ENCODE assay signal across 8 cellular contexts in genomic region chr4:183407635-183408463, GRCh38. TPM values are rescaled to one million over a fixed set of nuclear protein-coding genes. Genes with fewer than 3 reads are reported as not detected.
DNase-seq lines count a peak whose midpoint lies in the region; FAIRE-seq and TF ChIP-seq lines count a peak whose summit lies in the region.

No MANE protein-coding gene starts in this region.

- H3K4me3 ChIP-seq in ascending aorta, result peak overlapping the region; percentile 52 to 63
- no peak overlapping the region for H3K4me3 ChIP-seq in mesendoderm (ENCODE audit: low read length)
- H3K4me3 ChIP-seq in transverse colon, result peak overlapping the region in 3 of 4 donors; percentile 38 to 54 (median 43)

- H2BK15ac ChIP-seq in mesendoderm (replicated peaks; ENCODE audit: low read depth), result no peak overlapping the region

- no peak overlapping the region for H3K56ac ChIP-seq in mesendoderm (ENCODE audit: low read length)

- no peak overlapping the region for H4K5ac ChIP-seq in mesendoderm (ENCODE audit: low read length)

- H3K4ac ChIP-seq in mesendoderm (ENCODE audit: low read depth, low read length), result no peak overlapping the region

- peaks cover 31% of the 10 kb centered on the region for H3K27me3 Mint-ChIP-seq in activated naive CD4-positive, alpha-beta T cell treated with anti-CD3 and anti-CD28 coated beads, Interleukin-2, amount 10 ng/mL, durations not matched to agents 7 days and 5 days

- no peak for TF ChIP-seq POLR2A in transverse colon (IDR thresholded peaks at IDR 0.05)

- no peaks in the 10 kb centered on the region for H3K79me2 ChIP-seq in mesendoderm (ENCODE audit: control insufficient read depth, insufficient read depth, low read length)

- H2AK5ac ChIP-seq in mesendoderm (ENCODE audit: low read length), result peak overlapping the region; percentile 38

- peaks cover 25% of the 10 kb centered on the region for H3K4me1 Mint-ChIP-seq in activated naive CD4-positive, alpha-beta T cell treated with anti-CD3 and anti-CD28 coated beads, Interleukin-2, amount 10 ng/mL, durations not matched to agents 7 days and 5 days

- WGBS in mesendoderm (ENCODE audit: extremely low coverage, insufficient coverage, low lambda C conversion rate), result no CpG with 5 or more reads among the region's 8 CpGs
- 45 to 72% methylated on average over 2 to 8 of the region's 8 CpGs for WGBS in transverse colon (ENCODE audit: low coverage in 1 of 2), 2 donors

- no peak for DNase-seq in activated naive CD4-positive, alpha-beta T cell treated with anti-CD3 and anti-CD28 coated beads, Interleukin-2, amount 10 ng/mL, durations not matched to agents 7 days and 5 days
- no peak for DNase-seq in activated naive CD4-positive, alpha-beta T cell (lab: John Stamatoyannopoulos, UW)
- DNase-seq in ascending aorta (ENCODE audit: low spot score in 2 of 2) (no peak), mesendoderm (no peak), transverse colon (no peak), NCI-H1694 (lab: John Stamatoyannopoulos, UW) (no peak), NCI-H1105 (lab: John Stamatoyannopoulos, UW) (no peak), frontal cortex (ENCODE audit: low spot score in 2 of 2) (no peak)

- no peaks in the 10 kb centered on the region for H3K4me1 ChIP-seq in ascending aorta
- no peaks in the 10 kb centered on the region for H3K4me1 ChIP-seq in mesendoderm (ENCODE audit: control insufficient read depth, low read depth, low read length)
- peaks cover 0 to 14% (median 9%) of the 10 kb centered on the region in 4 donors for H3K4me1 ChIP-seq in transverse colon

- peak overlapping the region; percentile 88 for H3K27ac Mint-ChIP-seq in activated naive CD4-positive, alpha-beta T cell treated with anti-CD3 and anti-CD28 coated beads, Interleukin-2, amount 10 ng/mL, durations not matched to agents 7 days and 5 days

- H3K18ac ChIP-seq in mesendoderm (ENCODE audit: low read length), result no peak overlapping the region

- no peak overlapping the region for H3K23ac ChIP-seq in mesendoderm (ENCODE audit: low read length)

- no peak overlapping the region for H2BK120ac ChIP-seq in mesendoderm (ENCODE audit: low read depth, low read length)

- no peaks in the 10 kb centered on the region for H3K9me3 Mint-ChIP-seq in activated naive CD4-positive, alpha-beta T cell treated with anti-CD3 and anti-CD28 coated beads, Interleukin-2, amount 10 ng/mL, durations not matched to agents 7 days and 5 days

- H3K27me3 ChIP-seq in ascending aorta, result no peaks in the 10 kb centered on the region
- no peaks in the 10 kb centered on the region for H3K27me3 ChIP-seq in mesendoderm (ENCODE audit: insufficient read depth, low read length, poor library complexity)
- no peaks in the 10 kb centered on the region for H3K27me3 ChIP-seq in transverse colon

- TF ChIP-seq CTCF in ascending aorta (IDR thresholded peaks at IDR 0.05) (no peak), transverse colon (IDR thresholded peaks at IDR 0.05) (no peak)

- H3K9me3 ChIP-seq in ascending aorta (no peaks in the 10 kb centered on the region), transverse colon (no peaks in the 10 kb centered on the region)

- no peak overlapping the region for H2BK5ac ChIP-seq in mesendoderm (ENCODE audit: low read length)

- H4K8ac ChIP-seq in mesendoderm (ENCODE audit: low read depth, low read length), result no peak overlapping the region

- H3K79me1 ChIP-seq in mesendoderm (ENCODE audit: low read length), result no peaks in the 10 kb centered on the region

- FAIRE-seq in frontal cortex (lab: Jason Lieb, UNC), result no peak

- peak overlapping the region; percentile 19 to 36 for H3K27ac ChIP-seq in ascending aorta
- H3K27ac ChIP-seq in mesendoderm (ENCODE audit: low read depth, low read length), result no peak overlapping the region
- H3K27ac ChIP-seq in transverse colon, result peak overlapping the region in 3 of 4 donors; percentile 59 to 77 (median 77)

- CTCF ChIA-PET in activated naive CD4-positive, alpha-beta T cell treated with anti-CD3 and anti-CD28 coated beads, Interleukin-2, amount 10 ng/mL, durations not matched to agents 7 days and 5 days (lab: Charles Lee), result interaction anchor here (0.7 to 1.7 kb wide), 9 partner anchors 8 to 469 kb away, joined by 3 to 9 read pairs (median 3); no protein-coding TSS in a partner anchor

- no peak for TF ChIP-seq EP300 in transverse colon (IDR thresholded peaks at IDR 0.05; ENCODE audit: low read depth)

- no peak overlapping the region for H3K4me2 ChIP-seq in mesendoderm (ENCODE audit: low read length)

- intact Hi-C loops in ascending aorta (cut with DNase I), result loop anchor here (10.0 kb wide), 1 partner anchor 333 kb away; no protein-coding TSS in a partner anchor
- intact Hi-C loops in transverse colon (cut with DNase I; ENCODE audit: low total_unique reads), result loop anchor here (10.0 kb wide), 1 partner anchor 473 kb away; no protein-coding TSS in a partner anchor

- H3K4me3 Mint-ChIP-seq in activated naive CD4-positive, alpha-beta T cell treated with anti-CD3 and anti-CD28 coated beads, Interleukin-2, amount 10 ng/mL, durations not matched to agents 7 days and 5 days, result peak overlapping the region; percentile 76

- no peak overlapping the region for H3K9ac ChIP-seq in mesendoderm (ENCODE audit: low read length)

- in situ Hi-C loops in transverse colon (cut with MboI; ENCODE audit: low pct_ligation_motif_present in 1 of 4, low pct_unique_long_range_greater_than_20kb in 1 of 4, low sequenced_read_pairs in 3 of 4), result loop anchor here in 2 of 4 donors (10.0 to 25.0 kb wide), 3 partner anchors 333 to 471 kb away; no protein-coding TSS in a partner anchor

- H3K36me3 Mint-ChIP-seq in activated naive CD4-positive, alpha-beta T cell treated with anti-CD3 and anti-CD28 coated beads, Interleukin-2, amount 10 ng/mL, durations not matched to agents 7 days and 5 days, result no peaks in the 10 kb centered on the region

- H3K36me3 ChIP-seq in ascending aorta (no peaks in the 10 kb centered on the region), mesendoderm (ENCODE audit: control insufficient read depth, insufficient read depth, low read length) (no peaks in the 10 kb centered on the region), transverse colon (no peaks in the 10 kb centered on the region)

RNA-seq across cellular contexts. Expression of gene CDKN2AIP, which starts 36.6 kb away (rescaled TPM):
- total RNA-seq in ascending aorta, result 34.5 TPM
- 12.5 TPM for polyA plus RNA-seq in mesendoderm (2013, experiment 1 of 2)
- polyA plus RNA-seq in mesendoderm (2013, experiment 2 of 2), result 12.1 TPM
- 10 to 100 TPM; 13.9 to 26.2 (median 24.7) TPM for total RNA-seq in transverse colon
- 25.3 TPM for total RNA-seq in frontal cortex
